In the genomic region with DNA sequence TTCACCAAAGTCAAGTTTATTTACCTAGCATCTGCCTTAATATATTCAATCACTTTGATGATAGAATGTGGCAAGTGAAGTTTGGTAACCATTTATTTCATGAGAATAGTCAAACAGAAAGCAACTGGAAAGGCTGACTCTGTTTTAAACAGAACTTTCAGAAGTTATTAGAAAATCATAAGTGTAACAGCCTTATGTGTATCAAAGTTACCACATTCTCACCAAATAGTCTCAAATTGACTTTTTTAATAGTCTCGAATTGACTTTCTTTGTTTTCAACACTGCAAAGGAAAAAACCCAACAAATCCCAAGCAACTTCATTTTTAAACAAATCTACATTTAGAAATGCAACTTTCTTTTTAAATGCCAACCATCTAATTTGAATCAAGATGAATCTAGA, we compare ENCODE assay signal across 2 cellular contexts.
TF ChIP-seq lines count a peak whose summit lies in the region.

No MANE protein-coding gene starts in this region.

TF ChIP-seq in GM12878, 131 proteins besides CTCF, POLR2A, EP300 and RAD21 (continues in another document):
- TF ChIP-seq, protein P1, sequence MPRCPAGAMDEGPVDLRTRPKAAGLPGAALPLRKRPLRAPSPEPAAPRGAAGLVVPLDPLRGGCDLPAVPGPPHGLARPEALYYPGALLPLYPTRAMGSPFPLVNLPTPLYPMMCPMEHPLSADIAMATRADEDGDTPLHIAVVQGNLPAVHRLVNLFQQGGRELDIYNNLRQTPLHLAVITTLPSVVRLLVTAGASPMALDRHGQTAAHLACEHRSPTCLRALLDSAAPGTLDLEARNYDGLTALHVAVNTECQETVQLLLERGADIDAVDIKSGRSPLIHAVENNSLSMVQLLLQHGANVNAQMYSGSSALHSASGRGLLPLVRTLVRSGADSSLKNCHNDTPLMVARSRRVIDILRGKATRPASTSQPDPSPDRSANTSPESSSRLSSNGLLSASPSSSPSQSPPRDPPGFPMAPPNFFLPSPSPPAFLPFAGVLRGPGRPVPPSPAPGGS (IDR thresholded peaks at IDR 0.05; ENCODE audit: borderline replicate concordance, insufficient read depth, low read depth, low read length, poor library complexity, severe bottlenecking): peak; percentile 39
- TF ChIP-seq ATF2 (IDR thresholded peaks at IDR 0.05; ENCODE audit: low read length) (peak; percentile 62; the same call in 1 of the 2 replicates), ZNF217 (IDR thresholded peaks at IDR 0.05) (peak; percentile 80; the same call in 1 of the 2 replicates), NKRF (conservative IDR thresholded peaks at IDR 0.05) (no peak), MEF2A (IDR thresholded peaks at IDR 0.05; ENCODE audit: insufficient read depth, low read depth, low read length) (0 out of 2 replicates have a peak, but pooled peaks have one; percentile 55), HCFC1 (IDR thresholded peaks at IDR 0.05; ENCODE audit: low read length) (no peak), FOXM1 (IDR thresholded peaks at IDR 0.05; ENCODE audit: low read depth, low read length) (peak; percentile 48; the same call in 1 of the 2 replicates), MTA2 (IDR thresholded peaks at IDR 0.05; ENCODE audit: low read depth) (peak; percentile 52), SMAD1 (IDR thresholded peaks at IDR 0.05; ENCODE audit: low read depth, partially characterized antibody) (peak; percentile 36), ZBTB11 (CRISPR knock-in tag; IDR thresholded peaks at IDR 0.05) (no peak), BHLHE40 (IDR thresholded peaks at IDR 0.05; ENCODE audit: borderline replicate concordance in 1 of 2, low read depth in 2 of 2, low read length in 1 of 2) (0 out of 4 replicates have a peak, but pooled peaks of 1 of the 2 experiments have one; percentile 27), NFIC (IDR thresholded peaks at IDR 0.05; ENCODE audit: low read depth, low read length) (peak; percentile 94), SKIL (IDR thresholded peaks at IDR 0.05; ENCODE audit: low read depth, poor library complexity, severe bottlenecking) (peak; percentile 41), POLR2AphosphoS5 (IDR thresholded peaks at IDR 0.05; ENCODE audit: low read length) (no peak), LARP7 (IDR thresholded peaks at IDR 0.05) (no peak)

TF ChIP-seq in SK-N-SH, 30 proteins besides CTCF, POLR2A, EP300 and RAD21:
- no peak for TF ChIP-seq RCOR1 (IDR thresholded peaks at IDR 0.05; ENCODE audit: low read length)
TF ChIP-seq in SK-N-SH: peak in this region for 0.
